10 cellular contexts compared by ENCODE assay signal in genomic region chr20:5786930-5787826, GRCh38. TPM values are rescaled to one million over a fixed set of nuclear protein-coding genes. Genes with fewer than 3 reads are reported as not detected.
DNase-seq lines count a peak whose midpoint lies in the region; ATAC-seq, FAIRE-seq and TF ChIP-seq lines count a peak whose summit lies in the region.
"Had no signal": no experiment of that assay in that cellular context is flagged by ENCODE, and none has a peak within 500 bp of the region (broad histone marks: within the 10 kb centered on the region; RNA-seq: fewer than 3 reads in every experiment).

No MANE protein-coding gene starts in this region.

- no peak overlapping the region for H3K27ac Mint-ChIP-seq in HFFc6

- H3K9me3 ChIP-seq in A549: no peaks in the 10 kb centered on the region; the same call in 2 of the 3 replicates
- H3K9me3 ChIP-seq in liver (ENCODE audit: control insufficient read depth in 4 of 4, low read length in 3 of 4): no peaks in the 10 kb centered on the region

- CTCF ChIA-PET in A549 (lab: Yijun Ruan, JAX): interaction anchor here (0.7 to 13.1 kb wide), 69 partner anchors 8 to 290 kb away, joined by 3 to 175 read pairs (median 9); no protein-coding TSS in a partner anchor

- in situ Hi-C loops in brain microvascular endothelial cell (cut with HindIII; ENCODE audit: low pct_ligation_motif_present, low sequenced_read_pairs): loop anchor here (25.0 kb wide), 1 partner anchor 225 kb away; no protein-coding TSS in a partner anchor

- POLR2A ChIA-PET in A549 (lab: Yijun Ruan, JAX): interaction anchor here (1.3 kb wide), 1 partner anchor 215 kb away, joined by 7 read pairs; no protein-coding TSS in a partner anchor

- no peaks in the 10 kb centered on the region for H3K36me3 ChIP-seq in brain microvascular endothelial cell (replicated peaks)
- H3K36me3 ChIP-seq in liver (ENCODE audit: control insufficient read depth in 4 of 4, insufficient read depth in 3 of 4, low read depth in 1 of 4, low read length in 3 of 4): no peaks in the 10 kb centered on the region

- no peak for TF ChIP-seq POLR2A in A549 (IDR thresholded peaks at IDR 0.05; ENCODE audit: low read length)

- H3K4me3 ChIP-seq in A549 (no peak overlapping the region), brain microvascular endothelial cell (ENCODE audit: low read depth, low read length) (no peak overlapping the region), liver (ENCODE audit: low read depth in 1 of 3, low read length in 3 of 3) (no peak overlapping the region)

- H3K36me3 Mint-ChIP-seq in HFFc6 (ENCODE audit: low read depth): no peaks in the 10 kb centered on the region

- FAIRE-seq in A549 (lab: Jason Lieb, UNC) (peak; percentile 7), frontal cortex (lab: Jason Lieb, UNC) (no peak)

- no peak overlapping the region for H3K9ac ChIP-seq in liver (ENCODE audit: low read depth in 1 of 2, low read length in 2 of 2)

- H3K27me3 ChIP-seq in brain microvascular endothelial cell (replicated peaks) (no peaks in the 10 kb centered on the region), liver (ENCODE audit: control insufficient read depth in 4 of 4, insufficient read depth in 4 of 4, low read length in 3 of 4) (no peaks in the 10 kb centered on the region)

- 82% methylated on average over 2 of the region's 2 CpGs for WGBS in A549 (ENCODE audit: missing lambda C conversion rate)
- 93% methylated on average over 2 of the region's 2 CpGs for WGBS in liver

- no peak overlapping the region for H3K4me3 Mint-ChIP-seq in HFFc6
- H3K4me3 Mint-ChIP-seq: neural crest cell had no signal

- no peak for TF ChIP-seq CTCF in A549 (IDR thresholded peaks at IDR 0.05)
- TF ChIP-seq CTCF in HFFc6 (IDR thresholded peaks at IDR 0.05): no peak
- TF ChIP-seq CTCF in brain microvascular endothelial cell (IDR thresholded peaks at IDR 0.05; ENCODE audit: low read depth, low read length, missing control alignments): peak; percentile 24
- TF ChIP-seq CTCF in liver (IDR thresholded peaks at IDR 0.05; ENCODE audit: low read depth, low read length, missing input control): no peak

- H3K9me3 Mint-ChIP-seq in HFFc6: no peaks in the 10 kb centered on the region
- H3K9me3 Mint-ChIP-seq: neural crest cell had no signal

- H3K4me2 ChIP-seq in A549: peak overlapping the region; percentile 48

- H3K27ac ChIP-seq in A549: peak overlapping the region; percentile 74 to 84
- peak overlapping the region; percentile 16 for H3K27ac ChIP-seq in brain microvascular endothelial cell
- H3K27ac ChIP-seq in liver (ENCODE audit: low read depth in 1 of 2, low read length in 2 of 2): no peak overlapping the region

- peaks cover 2% of the 10 kb centered on the region; the same call in 1 of the 2 replicates for H3K27me3 Mint-ChIP-seq in HFFc6 (ENCODE audit: insufficient read depth)

- H3K4me1 Mint-ChIP-seq in HFFc6 (ENCODE audit: low read depth): peaks cover 9% of the 10 kb centered on the region

- peak in 1 of 2 experiments; percentile 57 for DNase-seq in A549 (ENCODE audit: low read depth in 1 of 2, low spot score in 1 of 2)
- DNase-seq in HFFc6: peak; percentile 28
- DNase-seq in brain microvascular endothelial cell: peak; percentile 52
- no peak for DNase-seq in NOMO-1 treated with dmso at 0.1 percent for 144 hours (lab: John Stamatoyannopoulos, UW; ENCODE audit: unreplicated experiment)
- no peak for DNase-seq in frontal cortex (ENCODE audit: low spot score in 2 of 2)

- ATAC-seq in A549: peak in 1 of 2 experiments; percentile 55; a peak in 3 of 6 replicates
- no peak for ATAC-seq in activated CD4-positive, CD25-positive, alpha-beta regulatory T cell treated with anti-CD3 and anti-CD28 coated beads, Interleukin-2, amount 50 U/mL, for 24 hours
- ATAC-seq in HG03025 (IDR thresholded peaks at IDR 0.05; ENCODE audit: low FRiP score, unreplicated experiment): no peak
- ATAC-seq: HCT116 had no signal

- peak in 1 of 2 experiments; percentile 69; a peak in 2 of 5 replicates for TF ChIP-seq EP300 in A549 (IDR thresholded peaks at IDR 0.05)

- peaks cover 50% of the 10 kb centered on the region for H3K4me1 ChIP-seq in A549
- H3K4me1 ChIP-seq in liver (ENCODE audit: control insufficient read depth in 4 of 4, insufficient read depth in 4 of 4, low read length in 3 of 4): peaks cover 3 to 8% (median 5%) of the 10 kb centered on the region in 4 donors

- TF ChIP-seq RAD21 in A549 (conservative IDR thresholded peaks at IDR 0.05 in 1 of 2, IDR thresholded peaks at IDR 0.05 in 1 of 2): no peak
- peak; percentile 21 to 33 for TF ChIP-seq RAD21 in liver (IDR thresholded peaks at IDR 0.05)

TF ChIP-seq in A549, 52 proteins besides CTCF, POLR2A, EP300 and RAD21:
- TF ChIP-seq RNF2 (IDR thresholded peaks at IDR 0.05; ENCODE audit: borderline replicate concordance, low read depth) (no peak), NPAS2 (CRISPR knock-in tag; IDR thresholded peaks at IDR 0.05; ENCODE audit: borderline replicate concordance) (no peak), NR3C1 (IDR thresholded peaks at IDR 0.05) (no peak), JUN (IDR thresholded peaks at IDR 0.05) (peak in 1 of 2 experiments; percentile 42; a peak in 2 of 5 replicates), ZNF302 (CRISPR knock-in tag; IDR thresholded peaks at IDR 0.05) (no peak), GATA3 (IDR thresholded peaks at IDR 0.05; ENCODE audit: borderline replicate concordance) (peak; percentile 38; the same call in 1 of the 2 replicates), HOXB5 (CRISPR knock-in tag; IDR thresholded peaks at IDR 0.05) (peak; percentile 96), MYC (IDR thresholded peaks at IDR 0.05; ENCODE audit: borderline replicate concordance, low read length) (no peak), SMC3 (IDR thresholded peaks at IDR 0.05) (0 out of 3 replicates have a peak, but pooled peaks have one; percentile 22), HOXA7 (CRISPR knock-in tag; IDR thresholded peaks at IDR 0.05) (0 out of 2 replicates have a peak, but pooled peaks have one; percentile 57)

TF ChIP-seq in liver, 16 proteins besides CTCF, POLR2A, EP300 and RAD21 (continues in another document):
- no peak for TF ChIP-seq HNF4A (conservative IDR thresholded peaks at IDR 0.05)
- no peak for TF ChIP-seq TAF1 (conservative IDR thresholded peaks at IDR 0.05)
- no peak for TF ChIP-seq REST (IDR thresholded peaks at IDR 0.05)
- no peak for TF ChIP-seq ZBTB33 (IDR thresholded peaks at IDR 0.05)
- no peak for TF ChIP-seq EGR1 (IDR thresholded peaks at IDR 0.05; ENCODE audit: low read depth in 2 of 2)
- TF ChIP-seq ATF3 (IDR thresholded peaks at IDR 0.05): no peak
- TF ChIP-seq MAX (IDR thresholded peaks at IDR 0.05): no peak
- no peak for TF ChIP-seq FOXA1 (IDR thresholded peaks at IDR 0.05)
- TF ChIP-seq RXRA (IDR thresholded peaks at IDR 0.05): peak in 1 of 2 donors; percentile 19

RNA-seq across cellular contexts. Expression of gene SHLD1, which starts 37.0 kb away (rescaled TPM):
- polyA plus RNA-seq in A549 (2011; rRNA removed): 17.4 and 18.4 TPM in 2 replicates
- 5.6 TPM in 2 replicates for polyA plus RNA-seq in A549 (2012; cell fraction: cytosol; rRNA removed)
- 2.2 and 3.3 TPM in 2 replicates for polyA plus RNA-seq in A549 (2012; cell fraction: nucleus; rRNA removed)
- polyA plus RNA-seq in A549 (2017; fragmentation: RNase III; extraction: RNeasy Plus Mini Kit Qiagen cat#74134 plus additional on column Dnase treatment): 6.1 to 7.3 TPM (median 6.5 TPM) in 3 replicates
- 7.9 and 8.9 TPM in 2 replicates for polyA minus RNA-seq in A549 (2011; rRNA and poly(A)+ RNA removed)
- total RNA-seq in HFFc6 (2021; fragmentation: NEBNext Ultra II Directional; extraction: Animal tissue kit (Norgen Biotek cat#: 25700)): 1 to 10 TPM; 3.5 to 4.4 (median 3.8) TPM
- 1 to 10 TPM in 1 of 2 donors, under 1 TPM in 1; 0.92 to 5.0 TPM for total RNA-seq in liver
- 1 to 10 TPM; 1.3 to 2.6 TPM for polyA plus RNA-seq in liver
- total RNA-seq in frontal cortex: 6.1 TPM

Comparison
In these comparisons a context has a peak if more than half of its experiments do, and no peak if none do; other contexts are left out.
1. DNase-seq: peak in HFFc6 (single experiment) and brain microvascular endothelial cell (single experiment); none in NOMO-1 treated with dmso at 0.1 percent for 144 hours (single experiment) and frontal cortex (0 of 2).
2. H3K27ac ChIP-seq: peak in A549 (2 of 2) and brain microvascular endothelial cell (single experiment); none in liver (0 of 2).